ENCODE assay signal across 26 cellular contexts in genomic region chr3:189056612-189057352, GRCh38.
"Had no signal": no experiment of that assay in that cellular context is flagged by ENCODE, and none has a peak within 500 bp of the region (broad histone marks: within the 10 kb centered on the region; RNA-seq: fewer than 3 reads in every experiment).

No MANE protein-coding gene starts in this region.

- H3K27ac ChIP-seq: brain microvascular endothelial cell, cardiac muscle cell, Peyer's patch, RWPE1, VCaP had no signal

- H3K4me3 ChIP-seq: cardiac muscle cell, Peyer's patch had no signal

- ATAC-seq: activated CD8-positive, alpha-beta T cell treated with anti-CD3 and anti-CD28 coated beads for 36 hours; activated T-cell treated with anti-CD3 and anti-CD28 coated beads, Interleukin-2, amount 50 U/mL, for 72 hours had no signal

- H3K27me3 ChIP-seq: brain microvascular endothelial cell, cardiac muscle cell, Peyer's patch had no signal

- H3K9me3 ChIP-seq: Peyer's patch had no signal

- DNase-seq: activated CD4-positive, CD25-positive, alpha-beta regulatory T cell; activated CD8-positive, alpha-beta memory T cell treated with anti-CD3 and anti-CD28 coated beads, Interleukin-2, amount 50 U/mL, for 4 hours; activated CD8-positive, alpha-beta T cell treated with anti-CD3 and anti-CD28 coated beads for 36 hours; activated naive CD4-positive, alpha-beta T cell treated with anti-CD3 and anti-CD28 coated beads, Interleukin-2, amount 50 U/mL, for 16 hours; activated naive CD8-positive, alpha-beta T cell treated with anti-CD3 and anti-CD28 coated beads, Interleukin-2, amount 10 ng/mL, durations not matched to agents 7 days and 5 days; activated T-cell treated with anti-CD3 and anti-CD28 coated beads, Interleukin-2, amount 50 U/mL, for 72 hours; amniotic stem cell; brain microvascular endothelial cell; IMR-90; Kasumi-1; KBM-7; NCI-H1105 treated with DMSO at 0.1 percent for 48 hours; NCI-H1436 treated with DMSO at 0.1 percent for 48 hours; NCI-H187; NCI-H2081; NCI-H510A treated with DMSO at 0.1 percent for 48 hours; NCI-H69; NK-92 treated with Interleukin-12 subunit alpha and Interleukin-12 subunit beta, amount 100 ng/mL, for 24 hours; OCI-M1; Peyer's patch; SHP77 treated with DMSO at 0.1 percent for 48 hours; T-helper 2 cell; T1000 had no signal

- H3K36me3 ChIP-seq: brain microvascular endothelial cell, cardiac muscle cell, Peyer's patch had no signal

- H3K4me1 ChIP-seq: Peyer's patch had no signal
